19 cellular contexts compared by ENCODE assay signal in the genomic region with DNA sequence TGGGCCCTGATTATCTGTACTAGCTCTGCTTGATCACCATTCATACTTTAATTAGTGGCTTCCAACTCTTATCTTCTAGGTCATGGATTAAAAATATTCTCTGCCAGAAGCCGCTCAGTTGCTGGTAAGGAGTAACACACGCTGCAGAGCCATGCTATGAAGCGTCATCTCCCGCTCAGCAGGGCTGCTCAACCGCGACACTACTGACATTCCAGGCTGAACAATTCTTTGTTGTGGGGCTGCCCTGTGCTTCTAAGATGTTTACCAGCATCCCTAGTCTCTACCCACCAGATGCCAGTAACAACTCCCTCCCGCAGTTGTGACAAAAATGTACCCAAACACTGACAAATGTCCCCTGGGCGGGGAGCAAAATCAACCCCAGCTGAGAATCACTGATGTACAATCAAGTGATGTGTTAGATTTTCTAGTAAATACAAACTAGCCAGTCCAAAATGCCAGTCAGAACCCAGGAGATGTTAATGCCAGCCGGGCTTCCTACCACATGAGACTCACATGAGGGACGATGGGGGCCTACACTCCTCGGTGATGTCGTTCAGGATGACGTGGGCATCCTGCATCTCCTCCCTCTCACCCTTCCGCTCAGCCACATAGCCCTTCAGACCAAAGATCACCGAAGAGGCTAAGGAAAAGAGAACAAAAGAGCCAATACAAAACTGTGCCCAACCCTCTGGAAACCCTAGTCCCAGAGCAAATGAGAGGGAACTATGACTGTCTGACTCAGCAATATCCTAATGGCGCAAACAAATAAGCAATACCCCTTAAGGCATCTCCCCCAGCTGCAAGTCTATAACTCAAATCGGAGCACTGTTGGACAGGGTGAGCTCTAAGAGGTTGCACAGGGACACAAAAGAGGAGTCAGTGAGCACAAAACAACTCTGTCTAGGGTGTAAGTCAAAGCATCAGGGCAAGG. TPM values are rescaled to one million over a fixed set of nuclear protein-coding genes. Genes with fewer than 3 reads are reported as not detected.
DNase-seq lines count a peak whose midpoint lies in the region; ATAC-seq, FAIRE-seq and TF ChIP-seq lines count a peak whose summit lies in the region.
"Had no signal": no experiment of that assay in that cellular context is flagged by ENCODE, and none has a peak within 500 bp of the region (broad histone marks: within the 10 kb centered on the region; RNA-seq: fewer than 3 reads in every experiment).

No MANE protein-coding gene starts in this region.

- H2AFZ ChIP-seq in GM23338, result no peak overlapping the region

- H3K27me3 ChIP-seq in GM23338 (ENCODE audit: insufficient read depth), result no peaks in the 10 kb centered on the region

- peaks cover 16% of the 10 kb centered on the region for H4K20me1 ChIP-seq in GM23338 (replicated peaks; ENCODE audit: insufficient read depth)

- H3F3A ChIP-seq in GM23338 (replicated peaks; ENCODE audit: low read depth), result no peaks in the 10 kb centered on the region

- H3K27ac Mint-ChIP-seq in GM23338 (peak overlapping the region; percentile 29; the same call in 1 of the 2 replicates), brain (peak overlapping the region; percentile 1 to 81 (median 53)), immature natural killer cell (peak overlapping the region; percentile 33 to 95 (median 70)), progenitor cell of endocrine pancreas (peak overlapping the region; percentile 18)

- H3K36me3 ChIP-seq in GM23338 (ENCODE audit: insufficient read depth), result peaks cover 34% of the 10 kb centered on the region

- no peaks in the 10 kb centered on the region for H3K9me2 ChIP-seq in GM23338 (ENCODE audit: insufficient read depth)

- H3K36me3 Mint-ChIP-seq in GM23338 (ENCODE audit: low read depth) (peaks cover 94% of the 10 kb centered on the region), brain (peaks cover 93% of the 10 kb centered on the region), immature natural killer cell (peaks cover 27 to 70% (median 39%) of the 10 kb centered on the region in 3 donors), progenitor cell of endocrine pancreas (ENCODE audit: insufficient read depth) (peaks cover 35% of the 10 kb centered on the region)

- H3K4me3 Mint-ChIP-seq in GM23338, result no peak overlapping the region
- H3K4me3 Mint-ChIP-seq in brain, result no peak overlapping the region
- peak overlapping the region in 2 of 5 donors; percentile 30 to 33 for H3K4me3 Mint-ChIP-seq in immature natural killer cell
- H3K4me3 Mint-ChIP-seq in progenitor cell of endocrine pancreas (ENCODE audit: low read depth), result no peak overlapping the region
- H3K4me3 Mint-ChIP-seq: central memory CD8-positive, alpha-beta T cell had no signal

- no peak overlapping the region for H3K27ac ChIP-seq in GM23338 (ENCODE audit: low read depth)
- H3K27ac ChIP-seq: SK-N-MC had no signal

- H3K27me3 Mint-ChIP-seq in GM23338 (ENCODE audit: insufficient read depth, low read depth, poor library complexity), result no peaks in the 10 kb centered on the region
- H3K27me3 Mint-ChIP-seq in brain, result peaks cover 3% of the 10 kb centered on the region
- H3K27me3 Mint-ChIP-seq in immature natural killer cell (ENCODE audit: low read depth in 3 of 3), result peaks cover 5 to 21% (median 8%) of the 10 kb centered on the region in 3 donors
- H3K27me3 Mint-ChIP-seq in progenitor cell of endocrine pancreas, result no peaks in the 10 kb centered on the region
- H3K27me3 Mint-ChIP-seq: central memory CD8-positive, alpha-beta T cell had no signal

- no peaks in the 10 kb centered on the region for H3K4me1 ChIP-seq in GM23338 (ENCODE audit: insufficient read depth)

- no peak for DNase-seq in GM23338 (ENCODE audit: low spot score)
- no peak for DNase-seq in immature natural killer cell
- no peak for DNase-seq in progenitor cell of endocrine pancreas (ENCODE audit: low spot score, unreplicated experiment)
- DNase-seq in SHP77 treated with DMSO at 0.1 percent for 48 hours (lab: John Stamatoyannopoulos, UW), result no peak
- DNase-seq in urothelium cell line (ENCODE audit: low spot score), result no peak
- no peak for DNase-seq in G401 (ENCODE audit: low spot score)
- DNase-seq: amniotic stem cell; effector CD4-positive, alpha-beta T cell; left cardiac atrium; NCI-H1436 treated with DMSO at 0.1 percent for 48 hours; NCI-H774; stimulated activated CD4-positive, alpha-beta T cell treated with anti-CD3 and anti-CD28 coated beads, Interleukin-2, amount 100 ng/mL, for 48 hours; T1000 had no signal

- FAIRE-seq in urothelium cell line (lab: Jason Lieb, UNC), result no peak

- ATAC-seq in GM23338 (no peak), GM18520 (IDR thresholded peaks at IDR 0.05; ENCODE audit: unreplicated experiment) (no peak)
- ATAC-seq: activated CD4-positive, CD25-positive, alpha-beta regulatory T cell treated with anti-CD3 and anti-CD28 coated beads, Interleukin-2, amount 50 U/mL, for 24 hours had no signal

- H3K4me3 ChIP-seq in GM23338, result no peak overlapping the region
- H3K4me3 ChIP-seq: SK-N-MC had no signal

- H3K4me2 ChIP-seq in GM23338, result no peak overlapping the region

- no peaks in the 10 kb centered on the region for H3K9me3 Mint-ChIP-seq in GM23338
- no peaks in the 10 kb centered on the region for H3K9me3 Mint-ChIP-seq in brain
- no peaks in the 10 kb centered on the region for H3K9me3 Mint-ChIP-seq in immature natural killer cell
- H3K9me3 Mint-ChIP-seq in progenitor cell of endocrine pancreas (ENCODE audit: low read depth), result no peaks in the 10 kb centered on the region
- H3K9me3 Mint-ChIP-seq: central memory CD8-positive, alpha-beta T cell had no signal

- in situ Hi-C loops in G401 (cut with HindIII; ENCODE audit: low sequenced_read_pairs), result no loop called here

- H3K4me1 Mint-ChIP-seq in GM23338 (no peaks in the 10 kb centered on the region), brain (peaks cover 4% of the 10 kb centered on the region), immature natural killer cell (peaks cover 52 to 64% of the 10 kb centered on the region in 2 donors), progenitor cell of endocrine pancreas (ENCODE audit: low read depth) (no peaks in the 10 kb centered on the region)

- TF ChIP-seq CTCF in GM23338 (conservative IDR thresholded peaks at IDR 0.05; ENCODE audit: low read depth in 2 of 2) (no peak), brain (conservative IDR thresholded peaks at IDR 0.05) (no peak), progenitor cell of endocrine pancreas (IDR thresholded peaks at IDR 0.05; ENCODE audit: unreplicated experiment) (no peak)

- H3K79me2 ChIP-seq in GM23338 (replicated peaks; ENCODE audit: insufficient read depth), result no peaks in the 10 kb centered on the region

TF ChIP-seq in GM23338, 12 proteins besides CTCF, POLR2A, EP300 and RAD21 (continues in another document):
- TF ChIP-seq, protein P1, sequence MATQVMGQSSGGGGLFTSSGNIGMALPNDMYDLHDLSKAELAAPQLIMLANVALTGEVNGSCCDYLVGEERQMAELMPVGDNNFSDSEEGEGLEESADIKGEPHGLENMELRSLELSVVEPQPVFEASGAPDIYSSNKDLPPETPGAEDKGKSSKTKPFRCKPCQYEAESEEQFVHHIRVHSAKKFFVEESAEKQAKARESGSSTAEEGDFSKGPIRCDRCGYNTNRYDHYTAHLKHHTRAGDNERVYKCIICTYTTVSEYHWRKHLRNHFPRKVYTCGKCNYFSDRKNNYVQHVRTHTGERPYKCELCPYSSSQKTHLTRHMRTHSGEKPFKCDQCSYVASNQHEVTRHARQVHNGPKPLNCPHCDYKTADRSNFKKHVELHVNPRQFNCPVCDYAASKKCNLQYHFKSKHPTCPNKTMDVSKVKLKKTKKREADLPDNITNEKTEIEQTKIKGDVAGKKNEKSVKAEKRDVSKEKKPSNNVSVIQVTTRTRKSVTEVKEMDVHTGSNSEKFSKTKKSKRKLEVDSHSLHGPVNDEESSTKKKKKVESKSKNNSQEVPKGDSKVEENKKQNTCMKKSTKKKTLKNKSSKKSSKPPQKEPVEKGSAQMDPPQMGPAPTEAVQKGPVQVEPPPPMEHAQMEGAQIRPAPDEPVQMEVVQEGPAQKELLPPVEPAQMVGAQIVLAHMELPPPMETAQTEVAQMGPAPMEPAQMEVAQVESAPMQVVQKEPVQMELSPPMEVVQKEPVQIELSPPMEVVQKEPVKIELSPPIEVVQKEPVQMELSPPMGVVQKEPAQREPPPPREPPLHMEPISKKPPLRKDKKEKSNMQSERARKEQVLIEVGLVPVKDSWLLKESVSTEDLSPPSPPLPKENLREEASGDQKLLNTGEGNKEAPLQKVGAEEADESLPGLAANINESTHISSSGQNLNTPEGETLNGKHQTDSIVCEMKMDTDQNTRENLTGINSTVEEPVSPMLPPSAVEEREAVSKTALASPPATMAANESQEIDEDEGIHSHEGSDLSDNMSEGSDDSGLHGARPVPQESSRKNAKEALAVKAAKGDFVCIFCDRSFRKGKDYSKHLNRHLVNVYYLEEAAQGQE (IDR thresholded peaks at IDR 0.05; ENCODE audit: unreplicated experiment), result no peak
- TF ChIP-seq ZNF114 (CRISPR knock-in tag; IDR thresholded peaks at IDR 0.05) (no peak), ZNF331 (CRISPR knock-in tag; IDR thresholded peaks at IDR 0.05; ENCODE audit: low read depth) (no peak)

RNA-seq across cellular contexts. Expression of a gene that starts 15.6 kb away (rescaled TPM):
- total RNA-seq in GM23338 (2014; rRNA removed; shearing (Covaris generic)), result 17.0 and 29.7 TPM in 2 replicates
- 35.9 and 36.3 TPM in 2 replicates for polyA plus RNA-seq in GM23338 (2016; fragmentation: Nextera tagmentation; extraction: Ambion mirVana)
- 41.2 TPM for polyA plus RNA-seq in brain (ENCODE audit: insufficient read depth, low read depth, low replicate concordance)
- polyA plus RNA-seq in immature natural killer cell, result 10 to 100 TPM; 59.2 to 82.8 (median 59.3) TPM
- total RNA-seq in progenitor cell of endocrine pancreas, result 50.3 and 56.3 TPM in 2 replicates
- 65.1 and 71.4 TPM in 2 replicates for total RNA-seq in G401 (2014; rRNA removed; shearing (Covaris generic))

RNA-seq across cellular contexts. Expression of a gene that starts 29.1 kb away (rescaled TPM):
- total RNA-seq in GM23338 (2014; rRNA removed; shearing (Covaris generic)), result 2.5 and 3.3 TPM in 2 replicates
- polyA plus RNA-seq in GM23338 (2016; fragmentation: Nextera tagmentation; extraction: Ambion mirVana), result 0.61 and 1.0 TPM in 2 replicates
- 34.0 TPM for polyA plus RNA-seq in brain (ENCODE audit: insufficient read depth, low read depth, low replicate concordance)
- 1 to 10 TPM; 4.6 to 6.2 (median 5.7) TPM for polyA plus RNA-seq in immature natural killer cell
- total RNA-seq in progenitor cell of endocrine pancreas, result 0.91 and 1.3 TPM in 2 replicates
- 5.1 and 9.4 TPM in 2 replicates for total RNA-seq in G401 (2014; rRNA removed; shearing (Covaris generic))

RNA-seq across cellular contexts. Expression of a gene that starts 49.4 kb away (rescaled TPM):
- 0.07 TPM in 1 of 2 replicates, not detected in the other for total RNA-seq in GM23338 (2014; rRNA removed; shearing (Covaris generic))
- polyA plus RNA-seq in GM23338 (2016; fragmentation: Nextera tagmentation; extraction: Ambion mirVana) (not detected in 2 replicates), brain (ENCODE audit: insufficient read depth, low read depth, low replicate concordance) (not detected), immature natural killer cell (not detected)
- total RNA-seq in progenitor cell of endocrine pancreas, result 0.07 and 0.13 TPM in 2 replicates
- 0.07 TPM in 1 of 2 replicates, not detected in the other for total RNA-seq in G401 (2014; rRNA removed; shearing (Covaris generic))
- total RNA-seq: activated CD8-positive, alpha-beta memory T cell treated with anti-CD3 and anti-CD28 coated beads for 36 hours had no signal

RNA-seq across cellular contexts. Expression of a gene that starts 52.0 kb away (rescaled TPM):
- total RNA-seq in GM23338 (2014; rRNA removed; shearing (Covaris generic)), result 76.3 and 85.5 TPM in 2 replicates
- polyA plus RNA-seq in GM23338 (2016; fragmentation: Nextera tagmentation; extraction: Ambion mirVana) (38.8 and 42.7 TPM in 2 replicates), brain (ENCODE audit: insufficient read depth, low read depth, low replicate concordance) (572 TPM), immature natural killer cell (10 to 100 TPM; 27.3 to 36.5 (median 34.5) TPM)
- total RNA-seq in progenitor cell of endocrine pancreas, result 64.2 and 64.7 TPM in 2 replicates
- 56.0 and 67.5 TPM in 2 replicates for total RNA-seq in G401 (2014; rRNA removed; shearing (Covaris generic))

Comparison
In these comparisons a context has a peak if more than half of its experiments do, and no peak if none do; other contexts are left out.
1. H3K27ac Mint-ChIP-seq: peak in every context shown above with its lines; median percentile 70 in immature natural killer cell; 53 in brain; 29 in GM23338; 18 in progenitor cell of endocrine pancreas.